12 cellular contexts compared by ENCODE assay signal in genomic region chr16:81497690-81498089, GRCh38. TPM values are rescaled to one million over a fixed set of nuclear protein-coding genes. Genes with fewer than 3 reads are reported as not detected.
DNase-seq lines count a peak whose midpoint lies in the region; ATAC-seq, FAIRE-seq and TF ChIP-seq lines count a peak whose summit lies in the region.
"Had no signal": no experiment of that assay in that cellular context is flagged by ENCODE, and none has a peak within 500 bp of the region (broad histone marks: within the 10 kb centered on the region; RNA-seq: fewer than 3 reads in every experiment).

No MANE protein-coding gene starts in this region.

- H3K4me2 ChIP-seq in K562 (ENCODE audit: insufficient read depth, low read length), result no peak overlapping the region
- H3K4me2 ChIP-seq: KMS-11 had no signal

- H3K4me1 Mint-ChIP-seq in activated CD4-positive, alpha-beta T cell treated with anti-CD3 and anti-CD28 coated beads for 36 hours, result peaks cover 51% of the 10 kb centered on the region

- H3K4me1 ChIP-seq in K562 (replicated peaks in 1 of 2; ENCODE audit: control insufficient read depth in 2 of 2, insufficient read depth in 2 of 2, low read length in 2 of 2) (peaks cover 61 to 68% of the 10 kb centered on the region in 2 experiments), psoas muscle (peaks cover 4% of the 10 kb centered on the region)

- WGBS in K562 (ENCODE audit: insufficient coverage, low coverage, missing lambda C conversion rate), result 81% methylated on average over 10 of the region's 10 CpGs
- WGBS in psoas muscle, 3 donors, result 70 to 74% (median 71%) methylated on average over 10 of the region's 10 CpGs

- intact Hi-C loops in activated CD4-positive, alpha-beta T cell treated with anti-CD3 and anti-CD28 coated beads for 36 hours (cut with DNase I, micrococcal nuclease), result no loop called here
- intact Hi-C loops in K562 (cut with micrococcal nuclease), result loop anchor here (10.0 kb wide), 2 partner anchors 137 to 197 kb away; no protein-coding TSS in a partner anchor
- intact Hi-C loops in psoas muscle (cut with DNase I), result no loop called here

- in situ Hi-C loops in K562 (cut with MboI), result no loop called here

- peak; percentile 27 for ATAC-seq in activated CD4-positive, alpha-beta T cell treated with anti-CD3 and anti-CD28 coated beads for 36 hours
- peak; percentile 50 for ATAC-seq in HG03060 (IDR thresholded peaks at IDR 0.05; ENCODE audit: low read depth, unreplicated experiment)
- ATAC-seq in K562, result no peak
- ATAC-seq in psoas muscle, result no peak
- no peak for ATAC-seq in GM18520 (IDR thresholded peaks at IDR 0.05; ENCODE audit: unreplicated experiment)

- no peaks in the 10 kb centered on the region for H3K9me3 Mint-ChIP-seq in activated CD4-positive, alpha-beta T cell treated with anti-CD3 and anti-CD28 coated beads for 36 hours (ENCODE audit: low read depth)

- TF ChIP-seq POLR2A in K562 (conservative IDR thresholded peaks at IDR 0.05), result no peak

- H3K36me3 ChIP-seq in K562 (ENCODE audit: control insufficient read depth, insufficient read depth, low read length) (peaks cover 35% of the 10 kb centered on the region), psoas muscle (ENCODE audit: insufficient read depth in 1 of 2, low read depth in 1 of 2) (no peaks in the 10 kb centered on the region)

- H3K9ac ChIP-seq in K562 (ENCODE audit: insufficient read depth in 1 of 2, low read depth in 2 of 2, low read length in 2 of 2), result peak overlapping the region in 1 of 2 experiments; percentile 72; a peak in 2 of 4 replicates
- H3K9ac ChIP-seq: KMS-11 had no signal

- H3K4me3 ChIP-seq in K562 (no peak overlapping the region), psoas muscle (no peak overlapping the region)

- no peak overlapping the region for H2AFZ ChIP-seq in K562 (ENCODE audit: low read depth, low read length)

- peak overlapping the region; percentile 5 for H3K27ac Mint-ChIP-seq in activated CD4-positive, alpha-beta T cell treated with anti-CD3 and anti-CD28 coated beads for 36 hours

- peak; percentile 29 for DNase-seq in activated CD4-positive, alpha-beta T cell treated with anti-CD3 and anti-CD28 coated beads for 36 hours
- DNase-seq in activated CD4-positive, alpha-beta T cell treated with anti-CD3 and anti-CD28 coated beads, Interleukin-2, amount 50 U/mL, for 48 hours, result no peak
- DNase-seq in K562 (ENCODE audit: extremely low read depth in 1 of 4, low spot score in 3 of 4) (no peak), psoas muscle (peak; percentile 17 to 51), HPDE6-E6E7 (ENCODE audit: extremely low spot score) (no peak), DMS153 treated with DMSO at 0.1 percent for 48 hours (lab: John Stamatoyannopoulos, UW; ENCODE audit: unreplicated experiment) (no peak)
- DNase-seq: central memory CD4-positive, alpha-beta T cell; stimulated activated CD4-positive, alpha-beta T cell treated with anti-CD3 and anti-CD28 coated beads, Interleukin-4, amount 100 ng/mL, for 1 hour had no signal

- CTCF ChIA-PET in activated CD4-positive, alpha-beta T cell treated with anti-CD3 and anti-CD28 coated beads for 36 hours (lab: Charles Lee), result no interaction called here
- CTCF ChIA-PET in K562 (lab: Yijun Ruan, JAX; ENCODE audit: low intra/inter-chr PET ratio), result no interaction called here

- no TSS peak for BruUV-seq in K562 (replicated peaks; lab: Mats Ljungman, UMichigan)

- no peak for TF ChIP-seq EP300 in K562 (IDR thresholded peaks at IDR 0.05; ENCODE audit: low read length)

- H3K36me3 Mint-ChIP-seq in activated CD4-positive, alpha-beta T cell treated with anti-CD3 and anti-CD28 coated beads for 36 hours (ENCODE audit: low read depth), result peaks cover 4% of the 10 kb centered on the region

- H3K27me3 Mint-ChIP-seq in activated CD4-positive, alpha-beta T cell treated with anti-CD3 and anti-CD28 coated beads for 36 hours, result no peaks in the 10 kb centered on the region

- FAIRE-seq in K562 (lab: Jason Lieb, UNC), result no peak
- FAIRE-seq: A204.1 had no signal

- POLR2A ChIA-PET in activated CD4-positive, alpha-beta T cell treated with anti-CD3 and anti-CD28 coated beads for 36 hours (lab: Charles Lee), result no interaction called here
- POLR2A ChIA-PET in K562 (lab: Yijun Ruan, JAX), result interaction anchor here (1.0 kb wide), 1 partner anchor 13 kb away, joined by 3 read pairs; no protein-coding TSS in a partner anchor

- no peaks in the 10 kb centered on the region for H3K9me3 ChIP-seq in K562 (replicated peaks; ENCODE audit: control insufficient read depth, insufficient read depth, low read depth, low read length)
- no peaks in the 10 kb centered on the region for H3K9me3 ChIP-seq in psoas muscle

- H3K27me3 ChIP-seq in K562 (ENCODE audit: control insufficient read depth in 2 of 2, insufficient read depth in 2 of 2, low read length in 2 of 2) (no peaks in the 10 kb centered on the region), psoas muscle (ENCODE audit: insufficient read depth in 3 of 3, low read length in 2 of 3) (peaks cover 0 to 2% (median 0%) of the 10 kb centered on the region in 3 donors)

- peaks cover 90% of the 10 kb centered on the region for H3K79me2 ChIP-seq in K562 (ENCODE audit: control insufficient read depth, insufficient read depth, low read length)

- no peaks in the 10 kb centered on the region; the same call in 1 of the 2 replicates for H4K20me1 ChIP-seq in K562 (replicated peaks; ENCODE audit: control insufficient read depth, insufficient read depth, low read length)

- peaks cover 5% of the 10 kb centered on the region for H3K9me1 ChIP-seq in K562 (ENCODE audit: control insufficient read depth, insufficient read depth, low read length)

- H3K27ac ChIP-seq in K562 (ENCODE audit: extremely low read depth, low read depth, low read length), result peak overlapping the region; percentile 27; the same call in 1 of the 3 replicates
- H3K27ac ChIP-seq in psoas muscle, result no peak overlapping the region
- H3K27ac ChIP-seq: KMS-11 had no signal

- H3K4me3 Mint-ChIP-seq in activated CD4-positive, alpha-beta T cell treated with anti-CD3 and anti-CD28 coated beads for 36 hours, result no peak overlapping the region

- no peak for TF ChIP-seq RAD21 in K562 (CRISPR knock-in tag; conservative IDR thresholded peaks at IDR 0.05 in 1 of 2, IDR thresholded peaks at IDR 0.05 in 1 of 2)

- TF ChIP-seq CTCF in K562 (IDR thresholded peaks at IDR 0.05 in 2 of 3, conservative IDR thresholded peaks at IDR 0.05 in 1 of 3; ENCODE audit: insufficient read depth in 2 of 3, low read depth in 1 of 3, low read length in 3 of 3) (no peak), psoas muscle (IDR thresholded peaks at IDR 0.05) (no peak)

TF ChIP-seq in K562, 482 proteins besides CTCF, POLR2A, EP300 and RAD21 (continues in another document):
- TF ChIP-seq ZNF449 (CRISPR knock-in tag; IDR thresholded peaks at IDR 0.05) (no peak), FOXA1 (IDR thresholded peaks at IDR 0.05; ENCODE audit: borderline replicate concordance) (no peak), SNAPC5 (CRISPR knock-in tag; IDR thresholded peaks at IDR 0.05) (no peak), ZNF395 (CRISPR knock-in tag; IDR thresholded peaks at IDR 0.05) (no peak), ZNF77 (CRISPR knock-in tag; IDR thresholded peaks at IDR 0.05) (no peak), ZNF830 (CRISPR knock-in tag; IDR thresholded peaks at IDR 0.05) (no peak), TARDBP (IDR thresholded peaks at IDR 0.05) (no peak), TCFL5 (CRISPR knock-in tag; conservative IDR thresholded peaks at IDR 0.05) (no peak)

RNA-seq across cellular contexts. Expression of gene CMIP, which starts 53.1 kb away (rescaled TPM):
- 10 to 100 TPM; 39.1 to 40.3 TPM for total RNA-seq in activated CD4-positive, alpha-beta T cell treated with anti-CD3 and anti-CD28 coated beads for 36 hours
- total RNA-seq in K562 (2011; cell fraction: chromatin; rRNA removed; ENCODE audit: low replicate concordance), result 107 and 183 TPM in 2 replicates
- 75.7 and 79.0 TPM in 2 replicates for total RNA-seq in K562 (2011; cell fraction: nucleolus; rRNA removed)
- 101 and 152 TPM in 2 replicates for total RNA-seq in K562 (2011; cell fraction: nucleoplasm; rRNA removed)
- total RNA-seq in K562 (2014; rRNA removed) (16.1 and 19.1 TPM in 2 replicates), K562 (2014; rRNA removed; fragmentation: Illumina TruSeq; extraction: Trizol) (10.3 and 10.8 TPM in 2 replicates), K562 (2015; rRNA removed; fragmentation: Illumina TruSeq; extraction: Trizol) (9.7 and 11.5 TPM in 2 replicates), K562 (2021) (66.4 and 82.5 TPM in 2 replicates), psoas muscle (1 to 10 TPM; 4.1 to 8.9 (median 7.8) TPM)
- polyA plus RNA-seq in K562 (2011; rRNA removed) (8.1 and 19.2 TPM in 2 replicates), K562 (2014; fragmentation: Illumina TruSeq; extraction: Trizol) (39.4 and 41.6 TPM in 2 replicates), K562 (2014; fragmentation: Nextera tagmentation; extraction: Ambion mirVana) (1 to 10 TPM in 1 of 2 experiments, under 1 TPM in 1; 0.94 to 1.9 TPM), K562 (2014; rRNA removed) (15.6 and 21.0 TPM in 2 replicates), psoas muscle (1 to 10 TPM; 1.4 to 3.3 (median 2.5) TPM)
- 17.6 and 21.0 TPM in 2 replicates for polyA plus RNA-seq in K562 (2011; cell fraction: cytosol; rRNA removed)
- polyA plus RNA-seq in K562 (2011; cell fraction: nucleus; rRNA removed), result 46.1 and 50.8 TPM in 2 replicates
- 51.9 and 88.9 TPM in 2 replicates for polyA plus RNA-seq in K562 (2012)
- polyA minus RNA-seq in K562 (2011; rRNA and poly(A)+ RNA removed), result 20.3 and 24.1 TPM in 2 replicates
- polyA minus RNA-seq in K562 (2011; cell fraction: cytosol; rRNA and poly(A)+ RNA removed), result 45.6 and 90.6 TPM in 2 replicates
- polyA minus RNA-seq in K562 (2011; cell fraction: nucleus; rRNA and poly(A)+ RNA removed), result 26.0 and 43.0 TPM in 2 replicates

Comparison
In these comparisons a context has a peak if more than half of its experiments do, and no peak if none do; other contexts are left out.
1. DNase-seq: peak in activated CD4-positive, alpha-beta T cell treated with anti-CD3 and anti-CD28 coated beads for 36 hours (single experiment) and psoas muscle (2 of 2); none in activated CD4-positive, alpha-beta T cell treated with anti-CD3 and anti-CD28 coated beads, Interleukin-2, amount 50 U/mL, for 48 hours (0 of 2), K562 (0 of 4), HPDE6-E6E7 (single experiment) and DMS153 treated with DMSO at 0.1 percent for 48 hours (single experiment).
2. ATAC-seq: peak in activated CD4-positive, alpha-beta T cell treated with anti-CD3 and anti-CD28 coated beads for 36 hours (single experiment) and HG03060 (single experiment); none in K562 (single experiment), psoas muscle (0 of 4) and GM18520 (single experiment).